In genomic region chr13:21074601-21075302, GRCh38 we compare ENCODE assay signal across 8 cellular contexts. TPM values are rescaled to one million over a fixed set of nuclear protein-coding genes. Genes with fewer than 3 reads are reported as not detected.
DNase-seq lines count a peak whose midpoint lies in the region; ATAC-seq and TF ChIP-seq lines count a peak whose summit lies in the region.

No MANE protein-coding gene starts in this region.

- peak; percentile 78 for ATAC-seq in Right ventricle myocardium superior (ENCODE audit: poor library complexity)
- ATAC-seq in GM18505 (IDR thresholded peaks at IDR 0.05; ENCODE audit: unreplicated experiment): no peak

- intact Hi-C loops in activated CD4-positive, alpha-beta T cell treated with anti-CD3 and anti-CD28 coated beads, Interleukin-2, amount 10 ng/mL, durations not matched to agents 24 days and 14 days (cut with micrococcal nuclease): loop anchor here (1.0 to 5.0 kb wide), 2 partner anchors 13 to 57 kb away; partner anchors contain the start of gene LATS2
- intact Hi-C loops in Right ventricle myocardium superior (cut with DNase I): no loop called here

- TF ChIP-seq CTCF in GM20000 (IDR thresholded peaks at IDR 0.05; ENCODE audit: extremely low read depth, missing control alignments): no peak

- peaks cover 12% of the 10 kb centered on the region for H3K27me3 Mint-ChIP-seq in activated CD4-positive, alpha-beta T cell treated with anti-CD3 and anti-CD28 coated beads, Interleukin-2, amount 10 ng/mL, durations not matched to agents 24 days and 14 days

- no peaks in the 10 kb centered on the region for H3K36me3 Mint-ChIP-seq in activated CD4-positive, alpha-beta T cell treated with anti-CD3 and anti-CD28 coated beads, Interleukin-2, amount 10 ng/mL, durations not matched to agents 24 days and 14 days (ENCODE audit: low read depth)

- no peak for TF ChIP-seq POLR2A in GM18505 (IDR thresholded peaks at IDR 0.05; ENCODE audit: borderline replicate concordance, extremely low read depth, insufficient read depth, insufficient read length)

- no peaks in the 10 kb centered on the region for H3K9me3 Mint-ChIP-seq in activated CD4-positive, alpha-beta T cell treated with anti-CD3 and anti-CD28 coated beads, Interleukin-2, amount 10 ng/mL, durations not matched to agents 24 days and 14 days

- peak overlapping the region; percentile 51 for H3K4me3 Mint-ChIP-seq in activated CD4-positive, alpha-beta T cell treated with anti-CD3 and anti-CD28 coated beads, Interleukin-2, amount 10 ng/mL, durations not matched to agents 24 days and 14 days

- peak overlapping the region; percentile 35 for H3K27ac Mint-ChIP-seq in activated CD4-positive, alpha-beta T cell treated with anti-CD3 and anti-CD28 coated beads, Interleukin-2, amount 10 ng/mL, durations not matched to agents 24 days and 14 days

- peak overlapping the region in 19 of 21 experiments; percentile 7 to 83 (median 60) for H3K27ac ChIP-seq in skin epidermis

- DNase-seq in GM20000 (ENCODE audit: low spot score) (peak; percentile 41), Right ventricle myocardium superior (peak; percentile 66), DMS153 treated with DMSO at 0.1 percent for 48 hours (lab: John Stamatoyannopoulos, UW; ENCODE audit: unreplicated experiment) (no peak), NCI-H510A treated with DMSO at 0.1 percent for 48 hours (lab: John Stamatoyannopoulos, UW) (no peak), 8988T (no peak)
- DNase-seq in activated CD4-positive, alpha-beta T cell treated with anti-CD3 and anti-CD28 coated beads, Interleukin-2, amount 10 ng/mL, durations not matched to agents 24 days and 14 days: peak; percentile 78

- H3K4me3 ChIP-seq in skin epidermis: peak overlapping the region in 5 of 7 experiments; percentile 1 to 44 (median 32)

- H3K4me1 Mint-ChIP-seq in activated CD4-positive, alpha-beta T cell treated with anti-CD3 and anti-CD28 coated beads, Interleukin-2, amount 10 ng/mL, durations not matched to agents 24 days and 14 days: peaks cover 14% of the 10 kb centered on the region

RNA-seq across cellular contexts. Expression of gene LATS2, which starts 13.4 kb away (rescaled TPM):
- 1.7 and 2.2 TPM in 2 replicates for total RNA-seq in activated CD4-positive, alpha-beta T cell treated with anti-CD3 and anti-CD28 coated beads, Interleukin-2, amount 10 ng/mL, durations not matched to agents 24 days and 14 days
- total RNA-seq in Right ventricle myocardium superior: 22.5 TPM

Comparison
In these comparisons a context has a peak if more than half of its experiments do, and no peak if none do; other contexts are left out.
1. DNase-seq: peak in GM20000 (single experiment), activated CD4-positive, alpha-beta T cell treated with anti-CD3 and anti-CD28 coated beads, Interleukin-2, amount 10 ng/mL, durations not matched to agents 24 days and 14 days (single experiment) and Right ventricle myocardium superior (single experiment); none in DMS153 treated with DMSO at 0.1 percent for 48 hours (single experiment), NCI-H510A treated with DMSO at 0.1 percent for 48 hours (single experiment) and 8988T (single experiment).